ENCODE assay signal across 33 cellular contexts in the genomic region with DNA sequence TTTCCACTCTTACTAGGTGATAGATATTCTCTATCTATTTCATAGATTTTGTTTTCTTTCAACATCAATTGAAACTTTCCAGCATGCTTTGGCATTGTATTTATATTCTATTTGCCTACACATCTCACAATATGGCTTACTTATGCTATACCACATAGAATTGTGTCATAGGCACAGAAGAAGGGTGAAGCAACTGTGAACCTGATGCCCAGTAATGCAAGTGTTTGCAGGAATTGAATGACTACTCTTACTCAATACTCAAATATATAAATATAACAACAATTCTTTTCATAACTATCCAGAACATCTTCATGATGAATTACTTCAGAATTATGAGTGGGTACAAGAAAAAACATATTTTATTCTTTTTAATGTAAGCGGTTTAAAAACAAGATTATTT.
"Had no signal": no experiment of that assay in that cellular context is flagged by ENCODE, and none has a peak within 500 bp of the region (broad histone marks: within the 10 kb centered on the region; RNA-seq: fewer than 3 reads in every experiment).

No MANE protein-coding gene starts in this region.

- ATAC-seq: activated CD4-positive, alpha-beta T cell treated with anti-CD3 and anti-CD28 coated beads for 36 hours; activated CD4-positive, CD25-positive, alpha-beta regulatory T cell treated with anti-CD3 and anti-CD28 coated beads, Interleukin-2, amount 50 U/mL, for 24 hours; activated CD8-positive, alpha-beta T cell treated with anti-CD3 and anti-CD28 coated beads, Interleukin-2, amount 10 ng/mL, durations not matched to agents 7 days and 5 days; PC-3; WTC11 had no signal

- H3K4me2 ChIP-seq: SK-N-SH had no signal

- H3K36me3 ChIP-seq: adrenal gland, MG63, Peyer's patch, SJSA1 had no signal

- H3K9me3 ChIP-seq: adrenal gland, SJSA1 had no signal

- FAIRE-seq: bronchial epithelial cell, TTC549 had no signal

- H3K9ac ChIP-seq: SK-N-SH had no signal

- H3K27me3 ChIP-seq: adrenal gland, MG63, Peyer's patch, SJSA1 had no signal

- H3K4me3 ChIP-seq: adrenal gland, MG63, Peyer's patch, SJSA1 had no signal

- H3K4me1 ChIP-seq: adrenal gland, Peyer's patch, SJSA1 had no signal

- H3K27ac ChIP-seq: adrenal gland, Peyer's patch, SJSA1 had no signal

- DNase-seq: activated CD4-positive, alpha-beta T cell treated with anti-CD3 and anti-CD28 coated beads for 36 hours; activated CD4-positive, alpha-beta T cell treated with anti-CD3 and anti-CD28 coated beads, Interleukin-2, amount 10 ng/mL, durations not matched to agents 7 days and 5 days; activated CD4-positive, alpha-beta T cell treated with anti-CD3 and anti-CD28 coated beads, Interleukin-2, amount 50 U/mL, for 48 hours; activated CD8-positive, alpha-beta T cell treated with anti-CD3 and anti-CD28 coated beads, Interleukin-2, amount 10 ng/mL, durations not matched to agents 7 days and 5 days; activated gamma-delta T cell; activated naive CD4-positive, alpha-beta T cell treated with Interleukin-2 at 50 U/mL for 16 hours; activated naive CD8-positive, alpha-beta T cell treated with anti-CD3 and anti-CD28 coated beads, Interleukin-2, amount 10 ng/mL, durations not matched to agents 7 days and 5 days; activated T-cell treated with anti-CD3 and anti-CD28 coated beads, Interleukin-2, amount 50 U/mL, for 24 hours; adrenal gland; anterior cingulate cortex; caudate nucleus; Karpas-422; KBM-7; MG63; NCI-H1048; NCI-H1105 treated with DMSO at 0.1 percent for 48 hours; NCI-H1436; NCI-H1694; NCI-H1930; NCI-H2081 treated with DMSO at 0.1 percent for 48 hours; NCI-H226; NCI-H446 treated with DMSO at 0.1 percent for 48 hours; NCI-H524 treated with DMSO at 0.1 percent for 48 hours; PC-3; Peyer's patch; RPMI8226; SHP77 treated with DMSO at 0.1 percent for 48 hours; SK-N-SH had no signal
